In the genomic region with DNA sequence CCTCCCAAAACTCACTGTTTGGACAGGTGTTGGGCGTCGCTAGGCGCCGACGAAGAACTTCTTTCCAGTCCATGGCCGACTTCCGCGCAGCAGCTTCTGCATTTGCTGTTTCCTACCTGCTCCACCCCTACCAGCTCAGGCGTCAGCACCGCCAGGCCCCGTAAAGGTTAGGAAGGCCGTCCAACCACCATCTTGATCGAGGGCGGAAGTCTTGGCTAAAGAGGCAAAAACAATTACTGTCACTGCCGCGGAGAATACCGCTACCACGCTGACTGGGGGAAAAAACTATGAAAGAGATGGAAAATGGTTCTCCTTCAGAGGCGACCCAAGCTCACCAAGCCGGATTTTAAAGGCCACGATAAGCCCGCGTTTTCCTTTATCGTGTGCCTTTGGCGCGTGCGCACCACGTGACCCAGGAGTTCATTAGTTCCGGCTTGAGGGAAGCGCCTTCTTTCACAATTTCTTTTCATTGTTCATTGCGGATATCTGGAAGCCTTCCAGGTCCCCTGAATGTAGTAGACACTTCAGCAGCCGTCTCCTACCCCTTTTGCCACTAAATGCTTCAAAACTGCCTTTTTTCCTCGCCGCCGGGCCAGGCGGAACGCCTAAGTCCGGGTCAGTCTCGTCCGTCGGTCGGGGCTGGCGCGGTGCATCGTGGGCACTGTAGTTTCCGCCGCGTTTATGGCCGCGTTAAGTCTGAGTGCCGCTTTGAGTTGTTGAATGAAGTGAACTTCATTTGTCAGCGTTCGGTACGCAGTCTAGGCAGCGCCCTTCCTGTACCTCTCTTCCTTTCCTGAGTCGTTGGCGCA, we compare ENCODE assay signal across 1 cellular context.
A peak's percentile ranks its signal among the peaks of the same experiment; 100 is the strongest.
TF ChIP-seq lines count a peak whose summit lies in the region.

PPP2R3C (minus strand) TSS at position 104 of the 809 bp plus-strand sequence; CDS start at position 73, 31 bp downstream.
PRORP (plus strand) TSS at position 666 of the 809 bp plus-strand sequence. CDS start 694 bp downstream, outside the sequence.

TF ChIP-seq in HepG2, 621 proteins besides CTCF, POLR2A, EP300 and RAD21 (continued from another document and continues in another):
- TF ChIP-seq ZNF513 (CRISPR knock-in tag; conservative IDR thresholded peaks at IDR 0.05), result peak; percentile 94; the same call in 1 of the 2 replicates
- peak; percentile 84 for TF ChIP-seq ZNF710 (CRISPR knock-in tag; IDR thresholded peaks at IDR 0.05; ENCODE audit: borderline replicate concordance)
- TF ChIP-seq SNAPC2 (CRISPR knock-in tag; IDR thresholded peaks at IDR 0.05), result peak; percentile 75; the same call in 1 of the 2 replicates
- peak; percentile 99 for TF ChIP-seq ZNF572 (CRISPR knock-in tag; IDR thresholded peaks at IDR 0.05)
- TF ChIP-seq, protein P1, sequence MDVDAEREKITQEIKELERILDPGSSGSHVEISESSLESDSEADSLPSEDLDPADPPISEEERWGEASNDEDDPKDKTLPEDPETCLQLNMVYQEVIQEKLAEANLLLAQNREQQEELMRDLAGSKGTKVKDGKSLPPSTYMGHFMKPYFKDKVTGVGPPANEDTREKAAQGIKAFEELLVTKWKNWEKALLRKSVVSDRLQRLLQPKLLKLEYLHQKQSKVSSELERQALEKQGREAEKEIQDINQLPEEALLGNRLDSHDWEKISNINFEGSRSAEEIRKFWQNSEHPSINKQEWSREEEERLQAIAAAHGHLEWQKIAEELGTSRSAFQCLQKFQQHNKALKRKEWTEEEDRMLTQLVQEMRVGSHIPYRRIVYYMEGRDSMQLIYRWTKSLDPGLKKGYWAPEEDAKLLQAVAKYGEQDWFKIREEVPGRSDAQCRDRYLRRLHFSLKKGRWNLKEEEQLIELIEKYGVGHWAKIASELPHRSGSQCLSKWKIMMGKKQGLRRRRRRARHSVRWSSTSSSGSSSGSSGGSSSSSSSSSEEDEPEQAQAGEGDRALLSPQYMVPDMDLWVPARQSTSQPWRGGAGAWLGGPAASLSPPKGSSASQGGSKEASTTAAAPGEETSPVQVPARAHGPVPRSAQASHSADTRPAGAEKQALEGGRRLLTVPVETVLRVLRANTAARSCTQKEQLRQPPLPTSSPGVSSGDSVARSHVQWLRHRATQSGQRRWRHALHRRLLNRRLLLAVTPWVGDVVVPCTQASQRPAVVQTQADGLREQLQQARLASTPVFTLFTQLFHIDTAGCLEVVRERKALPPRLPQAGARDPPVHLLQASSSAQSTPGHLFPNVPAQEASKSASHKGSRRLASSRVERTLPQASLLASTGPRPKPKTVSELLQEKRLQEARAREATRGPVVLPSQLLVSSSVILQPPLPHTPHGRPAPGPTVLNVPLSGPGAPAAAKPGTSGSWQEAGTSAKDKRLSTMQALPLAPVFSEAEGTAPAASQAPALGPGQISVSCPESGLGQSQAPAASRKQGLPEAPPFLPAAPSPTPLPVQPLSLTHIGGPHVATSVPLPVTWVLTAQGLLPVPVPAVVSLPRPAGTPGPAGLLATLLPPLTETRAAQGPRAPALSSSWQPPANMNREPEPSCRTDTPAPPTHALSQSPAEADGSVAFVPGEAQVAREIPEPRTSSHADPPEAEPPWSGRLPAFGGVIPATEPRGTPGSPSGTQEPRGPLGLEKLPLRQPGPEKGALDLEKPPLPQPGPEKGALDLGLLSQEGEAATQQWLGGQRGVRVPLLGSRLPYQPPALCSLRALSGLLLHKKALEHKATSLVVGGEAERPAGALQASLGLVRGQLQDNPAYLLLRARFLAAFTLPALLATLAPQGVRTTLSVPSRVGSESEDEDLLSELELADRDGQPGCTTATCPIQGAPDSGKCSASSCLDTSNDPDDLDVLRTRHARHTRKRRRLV (CRISPR knock-in tag; IDR thresholded peaks at IDR 0.05), result peak; percentile 97
- TF ChIP-seq ZFP41 (CRISPR knock-in tag; IDR thresholded peaks at IDR 0.05; ENCODE audit: borderline replicate concordance), result peak; percentile 96
- TF ChIP-seq ZNF543 (CRISPR knock-in tag; IDR thresholded peaks at IDR 0.05), result peak; percentile 91
- TF ChIP-seq TAF15 (IDR thresholded peaks at IDR 0.05; ENCODE audit: low read depth, low read length, poor library complexity, severe bottlenecking), result no peak
- peak; percentile 93 for TF ChIP-seq ZNF746 (CRISPR knock-in tag; IDR thresholded peaks at IDR 0.05)
- TF ChIP-seq POLR2AphosphoS2 (IDR thresholded peaks at IDR 0.05; ENCODE audit: low read depth, low read length), result no peak
- peak; percentile 69 for TF ChIP-seq HES4 (CRISPR knock-in tag; IDR thresholded peaks at IDR 0.05; ENCODE audit: borderline replicate concordance)
- TF ChIP-seq, protein P2, sequence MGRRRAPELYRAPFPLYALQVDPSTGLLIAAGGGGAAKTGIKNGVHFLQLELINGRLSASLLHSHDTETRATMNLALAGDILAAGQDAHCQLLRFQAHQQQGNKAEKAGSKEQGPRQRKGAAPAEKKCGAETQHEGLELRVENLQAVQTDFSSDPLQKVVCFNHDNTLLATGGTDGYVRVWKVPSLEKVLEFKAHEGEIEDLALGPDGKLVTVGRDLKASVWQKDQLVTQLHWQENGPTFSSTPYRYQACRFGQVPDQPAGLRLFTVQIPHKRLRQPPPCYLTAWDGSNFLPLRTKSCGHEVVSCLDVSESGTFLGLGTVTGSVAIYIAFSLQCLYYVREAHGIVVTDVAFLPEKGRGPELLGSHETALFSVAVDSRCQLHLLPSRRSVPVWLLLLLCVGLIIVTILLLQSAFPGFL (CRISPR knock-in tag; IDR thresholded peaks at IDR 0.05), result peak; percentile 96; the same call in 1 of the 2 replicates
- peak; percentile 89 for TF ChIP-seq ZNF615 (CRISPR knock-in tag; IDR thresholded peaks at IDR 0.05; ENCODE audit: borderline replicate concordance)
- peak; percentile 90; the same call in 1 of the 2 replicates for TF ChIP-seq TBX2 (CRISPR knock-in tag; IDR thresholded peaks at IDR 0.05; ENCODE audit: borderline replicate concordance)
- peak; percentile 96; the same call in 1 of the 2 replicates for TF ChIP-seq AKNA (CRISPR knock-in tag; IDR thresholded peaks at IDR 0.05; ENCODE audit: borderline replicate concordance)
- TF ChIP-seq ZNF496 (CRISPR knock-in tag; IDR thresholded peaks at IDR 0.05; ENCODE audit: insufficient replicate concordance), result no peak
- no peak for TF ChIP-seq ZFP36 (IDR thresholded peaks at IDR 0.05; ENCODE audit: borderline replicate concordance, low read depth, low read length, partially characterized antibody)
- peak; percentile 91 for TF ChIP-seq ZNF841 (CRISPR knock-in tag; IDR thresholded peaks at IDR 0.05; ENCODE audit: borderline replicate concordance)
- TF ChIP-seq ZNF850 (CRISPR knock-in tag; conservative IDR thresholded peaks at IDR 0.05), result no peak; the same call in 1 of the 2 replicates
- peak; percentile 14; the same call in 1 of the 2 replicates for TF ChIP-seq NCOA2 (CRISPR knock-in tag; IDR thresholded peaks at IDR 0.05)
- peak; percentile 47; the same call in 1 of the 2 replicates for TF ChIP-seq ZNF609 (CRISPR knock-in tag; IDR thresholded peaks at IDR 0.05; ENCODE audit: borderline replicate concordance)
- no peak for TF ChIP-seq ZNF354B (CRISPR knock-in tag; IDR thresholded peaks at IDR 0.05)
- peak; percentile 90 for TF ChIP-seq BHLHE40 (IDR thresholded peaks at IDR 0.05; ENCODE audit: low read length)
- peak; percentile 88 for TF ChIP-seq ZBTB26 (CRISPR knock-in tag; IDR thresholded peaks at IDR 0.05; ENCODE audit: borderline replicate concordance)
- peak; percentile 97 for TF ChIP-seq ZNF367 (CRISPR knock-in tag; IDR thresholded peaks at IDR 0.05; ENCODE audit: borderline replicate concordance)
- peak; percentile 66; the same call in 1 of the 2 replicates for TF ChIP-seq ZNF558 (CRISPR knock-in tag; IDR thresholded peaks at IDR 0.05; ENCODE audit: borderline replicate concordance)
